8 cellular contexts compared by ENCODE assay signal in the genomic region with DNA sequence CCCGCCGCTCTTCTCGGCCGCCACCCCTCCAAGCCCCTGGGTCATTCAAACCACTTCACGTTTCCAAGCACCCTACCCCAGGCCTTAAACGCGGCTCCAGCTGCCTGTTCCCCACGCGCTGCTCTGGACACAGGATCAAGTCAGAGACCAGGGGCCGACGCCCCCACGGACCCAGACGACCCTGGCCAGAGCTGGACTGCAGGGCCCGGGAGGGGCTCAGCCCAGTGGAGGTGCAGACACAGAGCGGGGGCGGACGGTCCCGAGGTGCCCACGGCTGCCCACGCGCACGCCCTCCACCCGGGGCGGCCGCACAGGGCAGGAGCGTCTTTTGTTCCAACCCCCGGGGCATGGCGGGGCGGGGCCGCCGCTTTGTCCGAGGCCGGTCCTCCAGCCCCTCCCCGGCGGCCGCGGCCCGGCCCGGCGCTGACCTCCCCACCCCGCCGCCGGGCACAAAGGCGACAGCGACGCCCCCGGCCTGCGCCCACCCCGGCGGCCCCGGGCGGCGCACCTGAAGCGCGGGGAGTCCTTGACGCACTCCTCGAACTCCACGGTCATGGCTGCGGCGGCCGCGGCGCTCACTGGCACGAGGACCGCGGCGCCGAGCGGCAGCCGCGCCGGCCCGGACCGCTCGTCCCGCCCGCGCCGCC. TPM values are rescaled to one million over a fixed set of nuclear protein-coding genes. Genes with fewer than 3 reads are reported as not detected.
DNase-seq lines count a peak whose midpoint lies in the region; FAIRE-seq and TF ChIP-seq lines count a peak whose summit lies in the region.

No MANE protein-coding gene starts in this region.

- peaks cover 22% of the 10 kb centered on the region for H3K4me1 Mint-ChIP-seq in nephron

- TF ChIP-seq CTCF in PC-9 (conservative IDR thresholded peaks at IDR 0.05) (no peak), endothelial cell of umbilical vein (IDR thresholded peaks at IDR 0.05; ENCODE audit: extremely low read depth in 1 of 2, insufficient read depth in 1 of 2, low read depth in 1 of 2, low read length in 2 of 2) (no peak), nephron (IDR thresholded peaks at IDR 0.05; ENCODE audit: unreplicated experiment in 3 of 3) (no peak)

- H3K9me3 Mint-ChIP-seq in nephron = no peaks in the 10 kb centered on the region

- no peaks in the 10 kb centered on the region for H3K9me2 ChIP-seq in GM23248 (ENCODE audit: insufficient read depth)
- no peaks in the 10 kb centered on the region for H3K9me2 ChIP-seq in PC-9 (ENCODE audit: insufficient read depth)

- no peak overlapping the region for H2AFZ ChIP-seq in GM23248
- H2AFZ ChIP-seq in PC-9 = 0 out of 2 replicates have a peak overlapping the region, but pooled peaks have one; percentile 60
- peak overlapping the region; percentile 39 for H2AFZ ChIP-seq in endothelial cell of umbilical vein (ENCODE audit: low read depth, low read length)

- TF ChIP-seq POLR2A in endothelial cell of umbilical vein (IDR thresholded peaks at IDR 0.05; ENCODE audit: low read depth, low read length) = peak; percentile 21

- peak overlapping the region; percentile 99 for H3K4me3 ChIP-seq in GM23248
- H3K4me3 ChIP-seq in PC-9 = peak overlapping the region; percentile 76
- H3K4me3 ChIP-seq in endothelial cell of umbilical vein (replicated peaks in 1 of 3; ENCODE audit: insufficient read depth in 1 of 3, low read depth in 1 of 3, low read length in 3 of 3) = peak overlapping the region; percentile 28 to 94 (median 66)

- H3K4me3 Mint-ChIP-seq in nephron = peak overlapping the region; percentile 89 to 92 (median 90)

- H3K4me1 ChIP-seq in GM23248 (ENCODE audit: insufficient read depth) (peaks cover 22% of the 10 kb centered on the region), PC-9 (replicated peaks; ENCODE audit: insufficient read depth) (peaks cover 36% of the 10 kb centered on the region), endothelial cell of umbilical vein (ENCODE audit: control insufficient read depth, extremely low read depth, insufficient read depth, low read length) (peaks cover 15% of the 10 kb centered on the region)

- peaks cover 64% of the 10 kb centered on the region for H3K79me2 ChIP-seq in GM23248 (ENCODE audit: insufficient read depth)
- H3K79me2 ChIP-seq in PC-9 (ENCODE audit: low read depth) = peaks cover 21% of the 10 kb centered on the region; the same call in 1 of the 2 replicates
- no peaks in the 10 kb centered on the region for H3K79me2 ChIP-seq in endothelial cell of umbilical vein (ENCODE audit: control insufficient read depth, insufficient read depth, low read length)

- WGBS in GM23248 (ENCODE audit: low coverage in 1 of 2, low lambda C conversion rate in 2 of 2, missing lambda C conversion rate in 2 of 2), 2 experiments = 1 to 2% methylated on average over 26 to 57 of the region's 79 CpGs

- H3K9ac ChIP-seq in GM23248 = peak overlapping the region; percentile 97
- peak overlapping the region; percentile 54 for H3K9ac ChIP-seq in endothelial cell of umbilical vein (replicated peaks; ENCODE audit: extremely low read depth, insufficient read depth, low read length)

- H3F3A ChIP-seq in GM23248 (ENCODE audit: insufficient read depth) = no peaks in the 10 kb centered on the region
- H3F3A ChIP-seq in PC-9 (ENCODE audit: insufficient read depth, low read depth) = peaks cover 31% of the 10 kb centered on the region; the same call in 1 of the 2 replicates

- DNase-seq in ELR (ENCODE audit: low read depth) (peak; percentile 47), GM23248 (peak; percentile 67), PC-9 (peak in 1 of 2 experiments; percentile 68), endothelial cell of umbilical vein (ENCODE audit: low read depth, low spot score) (peak; percentile 16), H4 (ENCODE audit: low spot score) (no peak), NCI-H526 treated with DMSO at 0.1 percent for 48 hours (lab: John Stamatoyannopoulos, UW) (no peak), RPMI8226 (no peak)

- H3K27me3 ChIP-seq in GM23248 (replicated peaks; ENCODE audit: insufficient read depth) (no peaks in the 10 kb centered on the region), PC-9 (ENCODE audit: insufficient read depth, low read depth) (no peaks in the 10 kb centered on the region), endothelial cell of umbilical vein (ENCODE audit: control insufficient read depth in 2 of 2, insufficient read depth in 2 of 2, low read length in 2 of 2) (no peaks in the 10 kb centered on the region)

- BruUV-seq in PC-9 (replicated peaks; lab: Mats Ljungman, UMichigan) (no TSS peak), endothelial cell of umbilical vein (replicated peaks; lab: Mats Ljungman, UMichigan) (no TSS peak)

- peak overlapping the region; percentile 85 for H3K4me2 ChIP-seq in GM23248 (ENCODE audit: unreplicated experiment)
- peak overlapping the region; percentile 98 for H3K4me2 ChIP-seq in PC-9
- peak overlapping the region; percentile 21 for H3K4me2 ChIP-seq in endothelial cell of umbilical vein (ENCODE audit: insufficient read depth, low read length)

- dilution Hi-C loops in endothelial cell of umbilical vein (cut with MboI; ENCODE audit: extremely low pct_ligation_motif_present, low sequenced_read_pairs) = no loop called here

- in situ Hi-C loops in GM23248 (cut with MboI) = no loop called here

- POLR2A ChIA-PET in PC-9 (lab: Charles Lee; ENCODE audit: unreplicated experiment) (no interaction called here), endothelial cell of umbilical vein (lab: Charles Lee) (no interaction called here)

- H3K9me1 ChIP-seq in endothelial cell of umbilical vein (replicated peaks; ENCODE audit: control insufficient read depth, extremely low read depth, insufficient read depth, low read length) = no peaks in the 10 kb centered on the region

- CTCF ChIA-PET in PC-9 (lab: Charles Lee) (interaction anchor here (0.6 kb wide), 1 partner anchor 114 kb away, joined by 4 read pairs; a partner anchor contains a TSS), endothelial cell of umbilical vein (lab: Charles Lee) (no interaction called here)

- H3K27ac ChIP-seq in GM23248 (peak overlapping the region; percentile 79), PC-9 (no peak overlapping the region), endothelial cell of umbilical vein (ENCODE audit: insufficient read depth, low read depth, low read length) (no peak overlapping the region)

- no peaks in the 10 kb centered on the region for H4K20me1 ChIP-seq in GM23248 (ENCODE audit: insufficient read depth)
- peaks cover 25% of the 10 kb centered on the region for H4K20me1 ChIP-seq in PC-9 (ENCODE audit: insufficient read depth)
- H4K20me1 ChIP-seq in endothelial cell of umbilical vein (replicated peaks; ENCODE audit: control insufficient read depth, extremely low read depth, insufficient read depth, low read length) = no peaks in the 10 kb centered on the region

- no peaks in the 10 kb centered on the region for H3K27me3 Mint-ChIP-seq in nephron (ENCODE audit: low read depth)

- H3K27ac Mint-ChIP-seq in nephron = peak overlapping the region; percentile 51 to 81 (median 72)

- H3K9me3 ChIP-seq in GM23248 (ENCODE audit: low read depth) (no peaks in the 10 kb centered on the region), PC-9 (ENCODE audit: insufficient read depth, low read depth) (no peaks in the 10 kb centered on the region), endothelial cell of umbilical vein (replicated peaks; ENCODE audit: control insufficient read depth, insufficient read depth, low read length) (no peaks in the 10 kb centered on the region)

- intact Hi-C loops in PC-9 (cut with micrococcal nuclease; ENCODE audit: unreplicated experiment) = loop anchor here (10.0 kb wide), 2 partner anchors 197 to 303 kb away; a partner anchor contains a TSS
- intact Hi-C loops in endothelial cell of umbilical vein (cut with micrococcal nuclease) = loop anchor here (5.0 kb wide), 1 partner anchor 185 kb away; no protein-coding TSS in a partner anchor

- peaks cover 4% of the 10 kb centered on the region; the same call in 1 of the 2 replicates for H3K36me3 ChIP-seq in GM23248 (ENCODE audit: low read depth)
- H3K36me3 ChIP-seq in PC-9 (ENCODE audit: low read depth) = no peaks in the 10 kb centered on the region
- peaks cover 0 to 15% of the 10 kb centered on the region in 2 experiments for H3K36me3 ChIP-seq in endothelial cell of umbilical vein (ENCODE audit: control insufficient read depth in 2 of 2, extremely low read depth in 1 of 2, insufficient read depth in 2 of 2, low read length in 2 of 2)

- H3K36me3 Mint-ChIP-seq in nephron (ENCODE audit: low read depth) = no peaks in the 10 kb centered on the region

- no peak for FAIRE-seq in endothelial cell of umbilical vein (lab: Jason Lieb, UNC)

RNA-seq across cellular contexts. Expression of a gene that starts 0.3 kb away (rescaled TPM):
- total RNA-seq in GM23248 (2014; rRNA removed; shearing (Covaris generic)) = 58.6 and 68.0 TPM in 2 replicates
- polyA plus RNA-seq in GM23248 (2016; fragmentation: Nextera tagmentation; extraction: Ambion mirVana) (11.6 and 11.8 TPM in 2 replicates), endothelial cell of umbilical vein (27.8 and 41.3 TPM in 2 replicates)
- total RNA-seq in PC-9 (2021) (53.5 and 54.8 TPM in 2 replicates), endothelial cell of umbilical vein (39.0 and 43.0 TPM in 2 replicates)
- 6.7 and 11.6 TPM in 2 replicates for polyA plus RNA-seq in endothelial cell of umbilical vein (2011; cell fraction: cytosol; rRNA removed)
- polyA plus RNA-seq in endothelial cell of umbilical vein (2011; cell fraction: nucleus; rRNA removed) = 306 and 358 TPM in 2 replicates
- 25.5 and 29.9 TPM in 2 replicates for polyA plus RNA-seq in endothelial cell of umbilical vein (2012)
- polyA minus RNA-seq in endothelial cell of umbilical vein = 22.8 and 26.4 TPM in 2 replicates
- 29.8 TPM for polyA minus RNA-seq in endothelial cell of umbilical vein (2011; cell fraction: cytosol; rRNA and poly(A)+ RNA removed)
- polyA minus RNA-seq in endothelial cell of umbilical vein (2011; cell fraction: nucleus; rRNA and poly(A)+ RNA removed) = 33.4 and 58.9 TPM in 2 replicates
- total RNA-seq in H4 (2014; rRNA removed; shearing (Covaris generic)) = 10.6 and 16.6 TPM in 2 replicates

RNA-seq across cellular contexts. Expression of a gene that starts 1.0 kb away (rescaled TPM):
- 36.2 and 46.5 TPM in 2 replicates for total RNA-seq in GM23248 (2014; rRNA removed; shearing (Covaris generic))
- polyA plus RNA-seq in GM23248 (2016; fragmentation: Nextera tagmentation; extraction: Ambion mirVana) (28.3 and 30.9 TPM in 2 replicates), endothelial cell of umbilical vein (27.3 and 45.9 TPM in 2 replicates)
- total RNA-seq in PC-9 (2021) (18.0 and 18.9 TPM in 2 replicates), endothelial cell of umbilical vein (16.6 and 18.8 TPM in 2 replicates)
- polyA plus RNA-seq in endothelial cell of umbilical vein (2011; cell fraction: cytosol; rRNA removed) = 13.4 and 21.1 TPM in 2 replicates
- polyA plus RNA-seq in endothelial cell of umbilical vein (2011; cell fraction: nucleus; rRNA removed) = 13.4 and 13.7 TPM in 2 replicates
- polyA plus RNA-seq in endothelial cell of umbilical vein (2012) = 8.9 and 10.7 TPM in 2 replicates
- polyA minus RNA-seq in endothelial cell of umbilical vein = 5.5 and 8.0 TPM in 2 replicates
- 22.0 TPM for polyA minus RNA-seq in endothelial cell of umbilical vein (2011; cell fraction: cytosol; rRNA and poly(A)+ RNA removed)
- polyA minus RNA-seq in endothelial cell of umbilical vein (2011; cell fraction: nucleus; rRNA and poly(A)+ RNA removed) = 3.8 and 7.8 TPM in 2 replicates
- 24.7 and 29.3 TPM in 2 replicates for total RNA-seq in H4 (2014; rRNA removed; shearing (Covaris generic))

RNA-seq across cellular contexts. Expression of a gene that starts 17.1 kb away (rescaled TPM):
- total RNA-seq in GM23248 (2014; rRNA removed; shearing (Covaris generic)) = 80.1 and 90.0 TPM in 2 replicates
- polyA plus RNA-seq in GM23248 (2016; fragmentation: Nextera tagmentation; extraction: Ambion mirVana) (70.2 and 72.8 TPM in 2 replicates), endothelial cell of umbilical vein (222 and 239 TPM in 2 replicates)
- total RNA-seq in PC-9 (2021) (130 and 150 TPM in 2 replicates), endothelial cell of umbilical vein (127 and 132 TPM in 2 replicates)
- 97.6 and 111 TPM in 2 replicates for polyA plus RNA-seq in endothelial cell of umbilical vein (2011; cell fraction: cytosol; rRNA removed)
- polyA plus RNA-seq in endothelial cell of umbilical vein (2011; cell fraction: nucleus; rRNA removed) = 382 and 418 TPM in 2 replicates
- polyA plus RNA-seq in endothelial cell of umbilical vein (2012) = 80.5 and 91.0 TPM in 2 replicates
- 100 and 129 TPM in 2 replicates for polyA minus RNA-seq in endothelial cell of umbilical vein
- polyA minus RNA-seq in endothelial cell of umbilical vein (2011; cell fraction: cytosol; rRNA and poly(A)+ RNA removed) = 56.8 TPM
- polyA minus RNA-seq in endothelial cell of umbilical vein (2011; cell fraction: nucleus; rRNA and poly(A)+ RNA removed) = 75.0 and 129 TPM in 2 replicates
- 76.9 and 88.3 TPM in 2 replicates for total RNA-seq in H4 (2014; rRNA removed; shearing (Covaris generic))

RNA-seq across cellular contexts. Expression of a gene that starts 17.2 kb away (rescaled TPM):
- 30.5 and 39.0 TPM in 2 replicates for total RNA-seq in GM23248 (2014; rRNA removed; shearing (Covaris generic))
- polyA plus RNA-seq in GM23248 (2016; fragmentation: Nextera tagmentation; extraction: Ambion mirVana) (28.0 and 33.2 TPM in 2 replicates), endothelial cell of umbilical vein (20.9 and 29.6 TPM in 2 replicates)
- total RNA-seq in PC-9 (2021) (33.7 and 37.0 TPM in 2 replicates), endothelial cell of umbilical vein (25.1 and 29.5 TPM in 2 replicates)
- 11.7 and 19.1 TPM in 2 replicates for polyA plus RNA-seq in endothelial cell of umbilical vein (2011; cell fraction: cytosol; rRNA removed)
- 6.7 and 8.2 TPM in 2 replicates for polyA plus RNA-seq in endothelial cell of umbilical vein (2011; cell fraction: nucleus; rRNA removed)
- 10.1 and 15.4 TPM in 2 replicates for polyA plus RNA-seq in endothelial cell of umbilical vein (2012)
- polyA minus RNA-seq in endothelial cell of umbilical vein = 6.5 and 10.8 TPM in 2 replicates
- 36.8 TPM for polyA minus RNA-seq in endothelial cell of umbilical vein (2011; cell fraction: cytosol; rRNA and poly(A)+ RNA removed)
- polyA minus RNA-seq in endothelial cell of umbilical vein (2011; cell fraction: nucleus; rRNA and poly(A)+ RNA removed) = 7.1 and 11.4 TPM in 2 replicates
- total RNA-seq in H4 (2014; rRNA removed; shearing (Covaris generic)) = 12.0 and 18.5 TPM in 2 replicates

RNA-seq across cellular contexts. Expression of a gene that starts 23.7 kb away (rescaled TPM):
- 0.54 TPM in 1 of 2 replicates, not detected in the other for total RNA-seq in GM23248 (2014; rRNA removed; shearing (Covaris generic))
- polyA plus RNA-seq in GM23248 (2016; fragmentation: Nextera tagmentation; extraction: Ambion mirVana) = 0.24 TPM in 1 of 2 replicates, not detected in the other
- 0.57 and 1.2 TPM in 2 replicates for total RNA-seq in PC-9 (2021)
- total RNA-seq in endothelial cell of umbilical vein = 0.37 and 0.38 TPM in 2 replicates
- 0.26 and 0.38 TPM in 2 replicates for polyA plus RNA-seq in endothelial cell of umbilical vein
- polyA plus RNA-seq in endothelial cell of umbilical vein (2011; cell fraction: cytosol; rRNA removed) = 0.04 and 0.08 TPM in 2 replicates
- polyA plus RNA-seq in endothelial cell of umbilical vein (2011; cell fraction: nucleus; rRNA removed) = 1.6 and 2.2 TPM in 2 replicates
- 0.17 and 0.27 TPM in 2 replicates for polyA plus RNA-seq in endothelial cell of umbilical vein (2012)
- polyA minus RNA-seq in endothelial cell of umbilical vein = 0.19 and 0.22 TPM in 2 replicates
- 1.1 TPM for polyA minus RNA-seq in endothelial cell of umbilical vein (2011; cell fraction: cytosol; rRNA and poly(A)+ RNA removed)
- 0.67 and 1.4 TPM in 2 replicates for polyA minus RNA-seq in endothelial cell of umbilical vein (2011; cell fraction: nucleus; rRNA and poly(A)+ RNA removed)
- total RNA-seq in H4 (2014; rRNA removed; shearing (Covaris generic)) = not detected in 2 replicates

Comparison
In these comparisons a context has a peak if more than half of its experiments do, and no peak if none do; other contexts are left out.
1. DNase-seq: peak in ELR (single experiment), GM23248 (single experiment) and endothelial cell of umbilical vein (single experiment); none in H4 (single experiment), NCI-H526 treated with DMSO at 0.1 percent for 48 hours (single experiment) and RPMI8226 (single experiment).
2. H3K4me2 ChIP-seq: peak in every context shown above with its lines; median percentile 98 in PC-9; 85 in GM23248; 21 in endothelial cell of umbilical vein.
3. Peak in every context shown above with its lines, with median percentiles within 50 percentile points of each other: H3K4me3 ChIP-seq.